In the genomic region with DNA sequence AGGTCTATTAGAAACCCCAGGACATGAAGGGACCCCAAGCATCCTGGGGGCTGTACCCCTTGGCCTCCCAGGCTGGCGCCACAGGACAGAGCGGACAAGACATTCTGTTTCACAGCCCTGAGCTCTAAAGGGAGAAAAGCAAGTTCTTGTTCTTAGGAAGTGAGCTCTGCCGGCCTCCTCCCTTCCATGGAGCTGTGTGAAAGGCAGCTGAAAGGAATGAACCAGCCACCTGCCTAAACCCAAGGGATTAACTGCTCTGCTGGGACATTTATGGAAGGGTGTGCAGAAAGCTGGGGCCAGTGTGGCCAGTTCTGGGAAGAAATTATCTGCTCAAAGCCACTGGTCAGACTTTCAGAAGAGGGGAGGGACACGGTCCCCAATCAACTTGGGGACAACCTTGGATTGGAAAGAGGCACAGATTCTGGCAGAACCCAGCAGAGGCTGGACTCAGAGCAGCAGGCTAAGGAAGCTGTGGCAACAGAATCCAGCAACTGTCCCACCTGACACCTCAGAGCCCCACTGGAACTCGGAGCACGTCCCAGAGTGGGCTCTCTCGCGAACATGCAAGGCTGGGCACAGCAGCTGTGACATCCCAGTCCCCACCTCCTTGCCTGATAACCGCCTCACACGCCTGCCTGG, we compare ENCODE assay signal across 8 cellular contexts. TPM values are rescaled to one million over a fixed set of nuclear protein-coding genes. Genes with fewer than 3 reads are reported as not detected.
A peak's percentile ranks its signal among the peaks of the same experiment; 100 is the strongest.
DNase-seq lines count a peak whose midpoint lies in the region; ATAC-seq and TF ChIP-seq lines count a peak whose summit lies in the region.

No MANE protein-coding gene starts in this region.

- peaks cover 0 to 44% (median 32%) of the 10 kb centered on the region in 9 donors for H3K36me3 ChIP-seq in heart right ventricle

- no peaks in the 10 kb centered on the region for H3K9me3 ChIP-seq in heart right ventricle

- no peaks in the 10 kb centered on the region for H3K27me3 ChIP-seq in heart right ventricle

- peaks cover 33% of the 10 kb centered on the region for H3K36me3 Mint-ChIP-seq in activated CD4-positive, alpha-beta T cell treated with anti-CD3 and anti-CD28 coated beads for 36 hours (ENCODE audit: low read depth)

- peak overlapping the region; percentile 97 for H3K4me3 Mint-ChIP-seq in activated CD4-positive, alpha-beta T cell treated with anti-CD3 and anti-CD28 coated beads for 36 hours

- no peaks in the 10 kb centered on the region for H3K9me3 Mint-ChIP-seq in activated CD4-positive, alpha-beta T cell treated with anti-CD3 and anti-CD28 coated beads for 36 hours (ENCODE audit: low read depth)

- no peak for TF ChIP-seq CTCF in WI38 (IDR thresholded peaks at IDR 0.05; ENCODE audit: low read depth, low read length)
- TF ChIP-seq CTCF in heart right ventricle (IDR thresholded peaks at IDR 0.05), result no peak

- intact Hi-C loops in activated CD4-positive, alpha-beta T cell treated with anti-CD3 and anti-CD28 coated beads for 36 hours (cut with DNase I, micrococcal nuclease), result loop anchor here (1.0 to 10.0 kb wide), 10 partner anchors 13 to 1364 kb away; a partner anchor contains a TSS
- intact Hi-C loops in heart right ventricle (cut with DNase I), result loop anchor here in 3 of 10 donors (1.0 to 10.0 kb wide), 4 partner anchors 20 to 48 kb away; a partner anchor contains a TSS

- CTCF ChIA-PET in activated CD4-positive, alpha-beta T cell treated with anti-CD3 and anti-CD28 coated beads for 36 hours (lab: Charles Lee), result interaction anchor here (0.6 to 3.6 kb wide), 7 partner anchors 16 to 160 kb away, joined by 3 to 14 read pairs (median 7); a partner anchor contains a TSS

- peak overlapping the region; percentile 91 for H3K4me3 ChIP-seq in WI38 (ENCODE audit: low read depth, low read length)
- H3K4me3 ChIP-seq in heart right ventricle, result peak overlapping the region; percentile 68 to 96 (median 86)
- peak overlapping the region; percentile 97 for H3K4me3 ChIP-seq in skeletal muscle cell (ENCODE audit: low read depth, low read length)

- POLR2A ChIA-PET in activated CD4-positive, alpha-beta T cell treated with anti-CD3 and anti-CD28 coated beads for 36 hours (lab: Charles Lee), result interaction anchor here (1.0 to 1.6 kb wide), 3 partner anchors 9 to 21 kb away, joined by 3 to 6 read pairs (median 4); a partner anchor contains a TSS

- DNase-seq in activated CD4-positive, alpha-beta T cell treated with anti-CD3 and anti-CD28 coated beads for 36 hours, result no peak
- no peak for DNase-seq in activated CD4-positive, alpha-beta T cell treated with anti-CD3 and anti-CD28 coated beads for 4 hours
- DNase-seq in heart right ventricle (no peak), skeletal muscle cell (ENCODE audit: low read depth) (no peak), glomerular visceral epithelial cell (ENCODE audit: extremely low spot score) (no peak), DMS53 treated with DMSO at 0.1 percent for 48 hours (lab: John Stamatoyannopoulos, UW; ENCODE audit: unreplicated experiment) (no peak)

- no peaks in the 10 kb centered on the region for H3K27me3 Mint-ChIP-seq in activated CD4-positive, alpha-beta T cell treated with anti-CD3 and anti-CD28 coated beads for 36 hours

- H3K4me1 Mint-ChIP-seq in activated CD4-positive, alpha-beta T cell treated with anti-CD3 and anti-CD28 coated beads for 36 hours, result peaks cover 45% of the 10 kb centered on the region

- ATAC-seq in activated CD4-positive, alpha-beta T cell treated with anti-CD3 and anti-CD28 coated beads for 36 hours, result peak; percentile 0
- peak in 5 of 8 donors; percentile 1 to 39 (median 22) for ATAC-seq in heart right ventricle
- ATAC-seq in GM21723 (IDR thresholded peaks at IDR 0.05; ENCODE audit: unreplicated experiment), result no peak

- H3K4me1 ChIP-seq in heart right ventricle, result peaks cover 25 to 80% (median 73%) of the 10 kb centered on the region in 9 donors

- peak overlapping the region; percentile 94 for H3K27ac Mint-ChIP-seq in activated CD4-positive, alpha-beta T cell treated with anti-CD3 and anti-CD28 coated beads for 36 hours

- 16 to 18% methylated on average over 10 of the region's 10 CpGs for WGBS in heart right ventricle, 2 donors

- H3K27ac ChIP-seq in heart right ventricle, result peak overlapping the region; percentile 96 to 100 (median 99)

RNA-seq across cellular contexts. Expression of a gene that starts 2.1 kb away (rescaled TPM):
- 10 to 100 TPM; 12.4 to 15.7 TPM for total RNA-seq in activated CD4-positive, alpha-beta T cell treated with anti-CD3 and anti-CD28 coated beads for 36 hours
- 10 to 100 TPM; 49.5 to 93.3 (median 70.4) TPM for total RNA-seq in heart right ventricle
- polyA plus RNA-seq in heart right ventricle, result 10 to 100 TPM; 20.4 to 22.3 TPM

RNA-seq across cellular contexts. Expression of a gene that starts 13.0 kb away (rescaled TPM):
- total RNA-seq in activated CD4-positive, alpha-beta T cell treated with anti-CD3 and anti-CD28 coated beads for 36 hours, result 10 to 100 TPM; 13.2 to 13.6 TPM
- 10 to 100 TPM in 1 of 10 donors, 1 to 10 TPM in 9; 5.9 to 12.2 (median 8.0) TPM for total RNA-seq in heart right ventricle
- polyA plus RNA-seq in heart right ventricle, result 1 to 10 TPM; 3.7 to 5.2 TPM

RNA-seq across cellular contexts. Expression of a gene that starts 20.7 kb away (rescaled TPM):
- 10 to 100 TPM; 23.2 to 26.0 TPM for total RNA-seq in activated CD4-positive, alpha-beta T cell treated with anti-CD3 and anti-CD28 coated beads for 36 hours
- total RNA-seq in heart right ventricle, result 10 to 100 TPM in 6 of 10 donors, 1 to 10 TPM in 4; 7.3 to 16.6 (median 11.0) TPM
- polyA plus RNA-seq in heart right ventricle, result 10 to 100 TPM; 18.3 to 41.5 TPM

RNA-seq across cellular contexts. Expression of a gene that starts 24.1 kb away (rescaled TPM):
- total RNA-seq in activated CD4-positive, alpha-beta T cell treated with anti-CD3 and anti-CD28 coated beads for 36 hours, result 10 to 100 TPM; 19.4 to 22.1 TPM
- total RNA-seq in heart right ventricle, result 10 to 100 TPM in 7 of 10 donors, 1 to 10 TPM in 3; 6.8 to 16.7 (median 11.2) TPM
- polyA plus RNA-seq in heart right ventricle, result 10 to 100 TPM; 24.6 to 27.6 TPM

RNA-seq across cellular contexts. Expression of a gene that starts 45.4 kb away (rescaled TPM):
- total RNA-seq in activated CD4-positive, alpha-beta T cell treated with anti-CD3 and anti-CD28 coated beads for 36 hours, result under 1 TPM in 1 of 2 experiments, not detected in 1; 0.07 TPM
- total RNA-seq in heart right ventricle, result not detected
- not detected for polyA plus RNA-seq in heart right ventricle
